8 cellular contexts compared by ENCODE assay signal in genomic region chr10:101062231-101063161, GRCh38. TPM values are rescaled to one million over a fixed set of nuclear protein-coding genes. Genes with fewer than 3 reads are reported as not detected.
A peak's percentile ranks its signal among the peaks of the same experiment; 100 is the strongest.
DNase-seq lines count a peak whose midpoint lies in the region; ATAC-seq lines count a peak whose summit lies in the region.

No MANE protein-coding gene starts in this region.

- no peaks in the 10 kb centered on the region for H3K9me3 Mint-ChIP-seq in immature natural killer cell

- peak; percentile 94 for DNase-seq in ELF-1 (ENCODE audit: low read depth, low spot score)
- DNase-seq in SK-N-MC (ENCODE audit: low read depth, low spot score) = no peak
- peak; percentile 77 for DNase-seq in astrocyte of the hippocampus (ENCODE audit: low read depth, low spot score)
- DNase-seq in immature natural killer cell = peak; percentile 45 to 57 (median 56)
- peak; percentile 23 to 58 for DNase-seq in stimulated activated CD4-positive, alpha-beta T cell treated with anti-CD3 and anti-CD28 coated beads, Interleukin-1b, Interleukin-23, amount 100 ng/mL, for 4 hours (ENCODE audit: low read depth in 2 of 2)

- no peaks in the 10 kb centered on the region for H3K36me3 Mint-ChIP-seq in immature natural killer cell

- H3K4me1 ChIP-seq in HUES48 (ENCODE audit: control insufficient read depth, insufficient read depth, low read length) = peaks cover 31% of the 10 kb centered on the region

- H3K9ac ChIP-seq in HUES48 (ENCODE audit: low read depth, low read length) (no peak overlapping the region), SK-N-MC (ENCODE audit: insufficient read length) (no peak overlapping the region)

- peaks cover 65% of the 10 kb centered on the region for H3K27me3 ChIP-seq in HUES48 (ENCODE audit: control insufficient read depth, insufficient read depth, low read length)

- H3K9me3 ChIP-seq in HUES48 (ENCODE audit: control insufficient read depth, insufficient read depth, low read length) = no peaks in the 10 kb centered on the region
- H3K9me3 ChIP-seq in SK-N-MC (ENCODE audit: low read depth, low read length) = no peaks in the 10 kb centered on the region

- H3K4me3 ChIP-seq in HUES48 (ENCODE audit: low read depth, low read length) (peak overlapping the region; percentile 96), SK-N-MC (no peak overlapping the region)

- peak overlapping the region in 4 of 6 donors; percentile 55 to 91 (median 77) for H3K27ac Mint-ChIP-seq in immature natural killer cell

- H3K4me3 Mint-ChIP-seq in immature natural killer cell = peak overlapping the region; percentile 64 to 93 (median 67)

- H3K36me3 ChIP-seq in HUES48 (ENCODE audit: control insufficient read depth, insufficient read depth, low read length) (no peaks in the 10 kb centered on the region), SK-N-MC (ENCODE audit: insufficient read depth, low read length) (no peaks in the 10 kb centered on the region)

- peaks cover 20 to 29% (median 27%) of the 10 kb centered on the region in 3 donors for H3K27me3 Mint-ChIP-seq in immature natural killer cell (ENCODE audit: low read depth in 3 of 3)

- no peak overlapping the region for H3K27ac ChIP-seq in HUES48 (ENCODE audit: low read depth, low read length)
- peak overlapping the region; percentile 81; the same call in 1 of the 2 replicates for H3K27ac ChIP-seq in SK-N-MC

- no peak for ATAC-seq in HG02642 (IDR thresholded peaks at IDR 0.05; ENCODE audit: poor library complexity, unreplicated experiment)
- no peak for ATAC-seq in HG03196 (IDR thresholded peaks at IDR 0.05; ENCODE audit: unreplicated experiment)

- H3K4me1 Mint-ChIP-seq in immature natural killer cell = peaks cover 41 to 42% of the 10 kb centered on the region in 2 donors

RNA-seq across cellular contexts. Expression of gene KAZALD1, which starts 0.7 kb away (rescaled TPM):
- not detected for polyA plus RNA-seq in immature natural killer cell

RNA-seq across cellular contexts. Expression of gene SFXN3, which starts 31.5 kb away (rescaled TPM):
- polyA plus RNA-seq in immature natural killer cell = 10 to 100 TPM; 18.2 to 23.0 (median 22.0) TPM

RNA-seq across cellular contexts. Expression of gene PDZD7, which starts 31.6 kb away (rescaled TPM):
- 1 to 10 TPM in 1 of 3 donors, under 1 TPM in 1, not detected in 1; 0.28 to 1.1 TPM for polyA plus RNA-seq in immature natural killer cell
